ENCODE assay signal across 8 cellular contexts in the genomic region with DNA sequence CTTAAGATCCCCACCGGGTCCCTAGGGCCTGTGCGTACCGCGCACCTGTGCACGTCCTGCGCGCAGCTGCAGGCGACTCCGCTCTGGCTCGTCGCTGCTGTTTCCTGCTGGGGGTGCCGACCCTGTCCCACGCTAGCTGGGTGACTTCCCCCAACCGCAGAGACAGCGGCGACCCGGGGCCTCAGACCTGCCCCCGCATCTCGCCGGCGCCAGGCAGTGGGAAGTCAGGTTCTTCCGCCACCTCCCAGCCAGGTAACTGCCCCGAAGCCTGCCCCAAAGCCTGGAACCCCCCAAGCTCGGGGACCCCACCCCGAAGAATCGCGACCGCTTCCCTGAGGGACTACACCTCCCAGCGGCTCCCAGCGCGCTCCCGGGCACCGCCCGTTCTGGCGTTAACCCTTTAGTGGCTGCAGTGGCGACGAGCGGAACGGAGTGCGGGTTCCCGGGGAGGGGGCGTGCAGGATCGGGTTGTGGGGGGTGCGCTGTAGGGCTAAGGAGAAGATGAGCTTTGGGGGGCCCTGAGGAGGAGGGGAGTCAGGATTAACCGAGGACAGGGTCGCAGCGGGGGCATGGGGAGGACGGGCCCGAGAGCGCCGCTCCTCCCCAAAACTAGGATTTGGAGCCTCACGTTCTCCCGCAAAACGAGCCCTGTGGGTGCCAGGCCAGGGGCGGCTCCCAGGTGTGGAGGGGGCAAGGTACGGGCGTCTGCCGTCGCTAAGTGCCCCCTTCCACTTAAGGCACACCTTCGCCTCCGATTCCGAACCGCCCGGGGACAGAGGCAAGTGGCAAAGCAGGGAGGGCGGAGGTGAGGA. TPM values are rescaled to one million over a fixed set of nuclear protein-coding genes. Genes with fewer than 3 reads are reported as not detected.
DNase-seq lines count a peak whose midpoint lies in the region; ATAC-seq and TF ChIP-seq lines count a peak whose summit lies in the region.

No MANE protein-coding gene starts in this region.

- H4K20me1 ChIP-seq in neural progenitor cell (ENCODE audit: low read depth): no peaks in the 10 kb centered on the region

- H3K27ac Mint-ChIP-seq in activated T-helper 2 cell treated with anti-CD3 and anti-CD28 coated beads, Interferon-gamma antibody, Interleukin-2, Interleukin-4, amounts not matched to agents 10 μg/mL and 5 μg/mL and 100 μg/mL, durations not matched to agents 14 hours and 24 hours and 36 hours: no peak overlapping the region
- H3K27ac Mint-ChIP-seq in neural progenitor cell: no peak overlapping the region

- H3K27me3 Mint-ChIP-seq in activated T-helper 2 cell treated with anti-CD3 and anti-CD28 coated beads, Interferon-gamma antibody, Interleukin-2, Interleukin-4, amounts not matched to agents 10 μg/mL and 5 μg/mL and 100 μg/mL, durations not matched to agents 14 hours and 24 hours and 36 hours (ENCODE audit: low read depth): peaks cover 14% of the 10 kb centered on the region
- H3K27me3 Mint-ChIP-seq in neural progenitor cell (ENCODE audit: insufficient read depth, low read depth): peaks cover 12% of the 10 kb centered on the region

- H3K9me3 Mint-ChIP-seq in activated T-helper 2 cell treated with anti-CD3 and anti-CD28 coated beads, Interferon-gamma antibody, Interleukin-2, Interleukin-4, amounts not matched to agents 10 μg/mL and 5 μg/mL and 100 μg/mL, durations not matched to agents 14 hours and 24 hours and 36 hours: peaks cover 10% of the 10 kb centered on the region
- no peaks in the 10 kb centered on the region for H3K9me3 Mint-ChIP-seq in neural progenitor cell

- no peaks in the 10 kb centered on the region for H3K79me2 ChIP-seq in neural progenitor cell (ENCODE audit: low read depth)

- H3K4me3 Mint-ChIP-seq in activated T-helper 2 cell treated with anti-CD3 and anti-CD28 coated beads, Interferon-gamma antibody, Interleukin-2, Interleukin-4, amounts not matched to agents 10 μg/mL and 5 μg/mL and 100 μg/mL, durations not matched to agents 14 hours and 24 hours and 36 hours (ENCODE audit: low read depth): peak overlapping the region; percentile 71
- peak overlapping the region; percentile 91 for H3K4me3 Mint-ChIP-seq in neural progenitor cell

- intact Hi-C loops in activated T-helper 2 cell treated with anti-CD3 and anti-CD28 coated beads, Interferon-gamma antibody, Interleukin-2, Interleukin-4, amounts not matched to agents 10 μg/mL and 5 μg/mL and 100 μg/mL, durations not matched to agents 14 hours and 24 hours and 36 hours (cut with micrococcal nuclease): no loop called here
- intact Hi-C loops in upper lobe of right lung (cut with DNase I): no loop called here

- H3F3A ChIP-seq in neural progenitor cell (ENCODE audit: low read depth): peaks cover 16% of the 10 kb centered on the region

- peaks cover 19% of the 10 kb centered on the region for H3K4me1 Mint-ChIP-seq in activated T-helper 2 cell treated with anti-CD3 and anti-CD28 coated beads, Interferon-gamma antibody, Interleukin-2, Interleukin-4, amounts not matched to agents 10 μg/mL and 5 μg/mL and 100 μg/mL, durations not matched to agents 14 hours and 24 hours and 36 hours (ENCODE audit: low read depth)
- peaks cover 2% of the 10 kb centered on the region for H3K4me1 Mint-ChIP-seq in neural progenitor cell

- H3K4me1 ChIP-seq in foreskin keratinocyte (no peaks in the 10 kb centered on the region), neural progenitor cell (peaks cover 6% of the 10 kb centered on the region), upper lobe of right lung (peaks cover 20% of the 10 kb centered on the region)

- peaks cover 6% of the 10 kb centered on the region for H3K27me3 ChIP-seq in foreskin keratinocyte
- peaks cover 55% of the 10 kb centered on the region for H3K27me3 ChIP-seq in neural progenitor cell
- no peaks in the 10 kb centered on the region for H3K27me3 ChIP-seq in upper lobe of right lung

- H2AFZ ChIP-seq in neural progenitor cell (replicated peaks): peak overlapping the region; percentile 98

- peaks cover 33% of the 10 kb centered on the region for H3K36me3 Mint-ChIP-seq in activated T-helper 2 cell treated with anti-CD3 and anti-CD28 coated beads, Interferon-gamma antibody, Interleukin-2, Interleukin-4, amounts not matched to agents 10 μg/mL and 5 μg/mL and 100 μg/mL, durations not matched to agents 14 hours and 24 hours and 36 hours (ENCODE audit: low read depth)
- H3K36me3 Mint-ChIP-seq in neural progenitor cell: no peaks in the 10 kb centered on the region

- DNase-seq in AG10803 (ENCODE audit: low read depth) (no peak), NCI-H510A treated with DMSO at 0.1 percent for 48 hours (lab: John Stamatoyannopoulos, UW) (peak; percentile 24), foreskin keratinocyte (peak in 1 of 2 donors; percentile 17), neural progenitor cell (ENCODE audit: low spot score) (peak; percentile 71), upper lobe of right lung (peak; percentile 87), NCI-H1694 (lab: John Stamatoyannopoulos, UW) (no peak)
- no peak for DNase-seq in activated T-helper 2 cell treated with anti-CD3 and anti-CD28 coated beads, Interferon-gamma antibody, Interleukin-2, Interleukin-4, amounts not matched to agents 10 μg/mL and 5 μg/mL and 100 μg/mL, durations not matched to agents 14 hours and 24 hours and 36 hours (ENCODE audit: low spot score)

- ATAC-seq in GM19452 (IDR thresholded peaks at IDR 0.05; ENCODE audit: unreplicated experiment) (peak; percentile 65), foreskin keratinocyte (peak; percentile 47), upper lobe of right lung (peak; percentile 82)

- H3K27ac ChIP-seq in foreskin keratinocyte (peak overlapping the region; percentile 43), neural progenitor cell (no peak overlapping the region), upper lobe of right lung (peak overlapping the region; percentile 84)

- no peaks in the 10 kb centered on the region for H3K36me3 ChIP-seq in neural progenitor cell
- H3K36me3 ChIP-seq in upper lobe of right lung: no peaks in the 10 kb centered on the region

- H3K9me3 ChIP-seq in neural progenitor cell (ENCODE audit: low read depth) (no peaks in the 10 kb centered on the region), upper lobe of right lung (no peaks in the 10 kb centered on the region)

- H3K4me2 ChIP-seq in neural progenitor cell: peak overlapping the region; percentile 96

- peak overlapping the region; percentile 54 for H3K9ac ChIP-seq in neural progenitor cell

- no peak for TF ChIP-seq CTCF in AG10803 (conservative IDR thresholded peaks at IDR 0.05; ENCODE audit: low read length)
- TF ChIP-seq CTCF in foreskin keratinocyte (conservative IDR thresholded peaks at IDR 0.05): no peak
- no peak for TF ChIP-seq CTCF in neural progenitor cell (IDR thresholded peaks at IDR 0.05)
- no peak for TF ChIP-seq CTCF in upper lobe of right lung (IDR thresholded peaks at IDR 0.05)

- peak overlapping the region; percentile 73 for H3K4me3 ChIP-seq in AG10803 (ENCODE audit: low read length)
- peak overlapping the region; percentile 69 for H3K4me3 ChIP-seq in neural progenitor cell
- peak overlapping the region; percentile 97 for H3K4me3 ChIP-seq in upper lobe of right lung

RNA-seq across cellular contexts. Expression of gene NEIL1, which starts 0.6 kb away (rescaled TPM):
- 1.5 and 2.6 TPM in 2 replicates for total RNA-seq in activated T-helper 2 cell treated with anti-CD3 and anti-CD28 coated beads, Interferon-gamma antibody, Interleukin-2, Interleukin-4, amounts not matched to agents 10 μg/mL and 5 μg/mL and 100 μg/mL, durations not matched to agents 14 hours and 24 hours and 36 hours
- total RNA-seq in foreskin keratinocyte: 6.2 and 7.3 TPM in 2 replicates
- 6.4 and 7.4 TPM in 2 replicates for polyA plus RNA-seq in foreskin keratinocyte
- 11.2 and 30.1 TPM in 2 replicates for total RNA-seq in neural progenitor cell (ENCODE audit: low replicate concordance)
- 42.1 TPM for total RNA-seq in upper lobe of right lung

RNA-seq across cellular contexts. Expression of gene COMMD4, which starts 11.6 kb away (rescaled TPM):
- total RNA-seq in activated T-helper 2 cell treated with anti-CD3 and anti-CD28 coated beads, Interferon-gamma antibody, Interleukin-2, Interleukin-4, amounts not matched to agents 10 μg/mL and 5 μg/mL and 100 μg/mL, durations not matched to agents 14 hours and 24 hours and 36 hours: 69.5 and 78.9 TPM in 2 replicates
- total RNA-seq in foreskin keratinocyte (85.2 and 85.7 TPM in 2 replicates), neural progenitor cell (ENCODE audit: low replicate concordance) (36.4 and 72.6 TPM in 2 replicates), upper lobe of right lung (57.5 TPM)
- polyA plus RNA-seq in foreskin keratinocyte: 122 and 125 TPM in 2 replicates

RNA-seq across cellular contexts. Expression of gene MAN2C1, which starts 21.0 kb away (rescaled TPM):
- 233 and 240 TPM in 2 replicates for total RNA-seq in activated T-helper 2 cell treated with anti-CD3 and anti-CD28 coated beads, Interferon-gamma antibody, Interleukin-2, Interleukin-4, amounts not matched to agents 10 μg/mL and 5 μg/mL and 100 μg/mL, durations not matched to agents 14 hours and 24 hours and 36 hours
- total RNA-seq in foreskin keratinocyte: 73.8 and 74.1 TPM in 2 replicates
- 42.8 and 45.7 TPM in 2 replicates for polyA plus RNA-seq in foreskin keratinocyte
- total RNA-seq in neural progenitor cell (ENCODE audit: low replicate concordance): 76.8 and 164 TPM in 2 replicates
- 252 TPM for total RNA-seq in upper lobe of right lung

Comparison
In these comparisons a context has a peak if more than half of its experiments do, and no peak if none do; other contexts are left out.
1. DNase-seq: peak in NCI-H510A treated with DMSO at 0.1 percent for 48 hours (single experiment), neural progenitor cell (single experiment) and upper lobe of right lung (single experiment); none in AG10803 (single experiment), activated T-helper 2 cell treated with anti-CD3 and anti-CD28 coated beads, Interferon-gamma antibody, Interleukin-2, Interleukin-4, amounts not matched to agents 10 μg/mL and 5 μg/mL and 100 μg/mL, durations not matched to agents 14 hours and 24 hours and 36 hours (single experiment) and NCI-H1694 (single experiment).
2. Peak in every context shown above with its lines, with median percentiles within 50 percentile points of each other: H3K4me3 ChIP-seq and ATAC-seq.